In the genomic region with DNA sequence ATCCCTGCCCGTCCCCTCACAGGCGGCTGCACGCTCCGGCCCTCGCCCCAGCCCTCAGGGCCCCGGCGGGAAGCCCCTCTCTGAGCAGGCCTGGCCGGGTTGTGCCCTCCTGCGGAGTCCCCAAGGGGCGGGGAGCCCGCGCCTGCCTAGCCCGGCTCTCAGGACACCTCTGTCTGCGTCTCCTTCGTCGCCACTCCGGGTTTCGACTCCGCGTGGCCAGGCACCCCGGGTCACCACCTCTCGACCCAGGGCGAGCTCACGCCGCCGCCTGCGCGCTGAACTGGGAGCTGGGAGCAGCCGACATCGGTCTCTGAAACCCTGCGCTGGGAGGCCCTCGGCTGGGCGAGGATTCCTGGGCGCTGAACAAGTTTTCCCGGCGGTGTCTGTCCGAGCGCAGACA, we compare ENCODE assay signal across 2 cellular contexts.
TF ChIP-seq lines count a peak whose summit lies in the region.

No MANE protein-coding gene starts in this region.

TF ChIP-seq in GM23338, 12 proteins besides CTCF, POLR2A, EP300 and RAD21 (continued from another document):
- TF ChIP-seq NANOG (IDR thresholded peaks at IDR 0.05; ENCODE audit: borderline replicate concordance) (no peak), EZH2phosphoT487 (IDR thresholded peaks at IDR 0.05; ENCODE audit: unreplicated experiment) (no peak), JUNB (IDR thresholded peaks at IDR 0.05; ENCODE audit: unreplicated experiment) (no peak)

TF ChIP-seq in neural cell, 6 proteins besides CTCF, POLR2A, EP300 and RAD21 (continued from another document):
- TF ChIP-seq, protein P1, sequence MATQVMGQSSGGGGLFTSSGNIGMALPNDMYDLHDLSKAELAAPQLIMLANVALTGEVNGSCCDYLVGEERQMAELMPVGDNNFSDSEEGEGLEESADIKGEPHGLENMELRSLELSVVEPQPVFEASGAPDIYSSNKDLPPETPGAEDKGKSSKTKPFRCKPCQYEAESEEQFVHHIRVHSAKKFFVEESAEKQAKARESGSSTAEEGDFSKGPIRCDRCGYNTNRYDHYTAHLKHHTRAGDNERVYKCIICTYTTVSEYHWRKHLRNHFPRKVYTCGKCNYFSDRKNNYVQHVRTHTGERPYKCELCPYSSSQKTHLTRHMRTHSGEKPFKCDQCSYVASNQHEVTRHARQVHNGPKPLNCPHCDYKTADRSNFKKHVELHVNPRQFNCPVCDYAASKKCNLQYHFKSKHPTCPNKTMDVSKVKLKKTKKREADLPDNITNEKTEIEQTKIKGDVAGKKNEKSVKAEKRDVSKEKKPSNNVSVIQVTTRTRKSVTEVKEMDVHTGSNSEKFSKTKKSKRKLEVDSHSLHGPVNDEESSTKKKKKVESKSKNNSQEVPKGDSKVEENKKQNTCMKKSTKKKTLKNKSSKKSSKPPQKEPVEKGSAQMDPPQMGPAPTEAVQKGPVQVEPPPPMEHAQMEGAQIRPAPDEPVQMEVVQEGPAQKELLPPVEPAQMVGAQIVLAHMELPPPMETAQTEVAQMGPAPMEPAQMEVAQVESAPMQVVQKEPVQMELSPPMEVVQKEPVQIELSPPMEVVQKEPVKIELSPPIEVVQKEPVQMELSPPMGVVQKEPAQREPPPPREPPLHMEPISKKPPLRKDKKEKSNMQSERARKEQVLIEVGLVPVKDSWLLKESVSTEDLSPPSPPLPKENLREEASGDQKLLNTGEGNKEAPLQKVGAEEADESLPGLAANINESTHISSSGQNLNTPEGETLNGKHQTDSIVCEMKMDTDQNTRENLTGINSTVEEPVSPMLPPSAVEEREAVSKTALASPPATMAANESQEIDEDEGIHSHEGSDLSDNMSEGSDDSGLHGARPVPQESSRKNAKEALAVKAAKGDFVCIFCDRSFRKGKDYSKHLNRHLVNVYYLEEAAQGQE (IDR thresholded peaks at IDR 0.05; ENCODE audit: borderline replicate concordance) = no peak
- no peak for TF ChIP-seq EZH2 (IDR thresholded peaks at IDR 0.05; ENCODE audit: borderline replicate concordance, insufficient read depth, low read length, poor library complexity, severe bottlenecking)
